8 cellular contexts compared by ENCODE assay signal in the genomic region with DNA sequence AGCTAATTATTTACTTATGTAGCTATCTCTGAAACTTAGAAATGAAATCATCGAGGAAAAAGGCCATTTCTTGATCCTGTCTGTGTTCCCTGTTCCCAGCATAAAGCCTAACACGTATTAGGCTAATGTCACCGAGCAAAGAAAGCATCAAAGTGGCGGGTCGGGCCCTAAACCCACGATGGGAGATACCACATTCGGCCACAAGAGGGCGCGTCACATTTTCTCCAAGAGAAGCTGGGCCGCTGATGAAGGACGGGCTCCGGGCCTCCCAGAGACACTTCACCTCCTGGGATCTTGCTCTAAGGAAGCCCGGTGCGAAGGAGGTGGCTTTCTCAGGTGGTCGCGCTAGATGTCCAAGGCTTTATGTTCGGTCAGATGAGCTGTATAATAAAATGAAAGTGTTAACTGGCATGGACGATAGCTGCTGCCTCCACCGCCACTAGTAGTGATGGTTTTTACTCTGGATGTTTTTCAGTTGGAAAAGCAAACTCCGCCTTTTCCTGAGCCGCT. TPM values are rescaled to one million over a fixed set of nuclear protein-coding genes. Genes with fewer than 3 reads are reported as not detected.
DNase-seq lines count a peak whose midpoint lies in the region; TF ChIP-seq lines count a peak whose summit lies in the region.

No MANE protein-coding gene starts in this region.

- H3F3A ChIP-seq in GM23248 (ENCODE audit: insufficient read depth), result peaks cover 50% of the 10 kb centered on the region

- peaks cover 24% of the 10 kb centered on the region for H3K4me1 Mint-ChIP-seq in CD14-positive monocyte
- peaks cover 20% of the 10 kb centered on the region for H3K4me1 Mint-ChIP-seq in T-helper 2 cell treated with Interferon-gamma antibody and Interleukin-4, amounts not matched to agents 5 μg/mL and 100 μg/mL, for 36 hours (ENCODE audit: low read depth)

- no peaks in the 10 kb centered on the region for H3K9me3 ChIP-seq in GM23248 (ENCODE audit: low read depth)
- H3K9me3 ChIP-seq in uterus, result no peaks in the 10 kb centered on the region

- no peak for TF ChIP-seq POLR2A in uterus (IDR thresholded peaks at IDR 0.05)

- H3K4me3 ChIP-seq in GM23248 (peak overlapping the region; percentile 86), astrocyte of the cerebellum (ENCODE audit: low read depth, low read length) (peak overlapping the region; percentile 82), rectal smooth muscle tissue (ENCODE audit: low read length) (peak overlapping the region; percentile 68), uterus (peak overlapping the region; percentile 59 to 85)

- peak; percentile 92 for TF ChIP-seq CTCF in CD14-positive monocyte (IDR thresholded peaks at IDR 0.05)
- TF ChIP-seq CTCF in astrocyte of the cerebellum (IDR thresholded peaks at IDR 0.05; ENCODE audit: low read depth, low read length, missing control alignments), result peak; percentile 82
- TF ChIP-seq CTCF in uterus (IDR thresholded peaks at IDR 0.05), result peak; percentile 85 to 94 (median 88)

- peak overlapping the region; percentile 86 for H2AFZ ChIP-seq in GM23248

- H3K9me3 Mint-ChIP-seq in CD14-positive monocyte, result no peaks in the 10 kb centered on the region
- H3K9me3 Mint-ChIP-seq in T-helper 2 cell treated with Interferon-gamma antibody and Interleukin-4, amounts not matched to agents 5 μg/mL and 100 μg/mL, for 36 hours, result no peaks in the 10 kb centered on the region

- H3K4me1 ChIP-seq in GM23248 (ENCODE audit: insufficient read depth), result no peaks in the 10 kb centered on the region
- H3K4me1 ChIP-seq in rectal smooth muscle tissue (ENCODE audit: control insufficient read depth, insufficient read depth, low read length), result peaks cover 2% of the 10 kb centered on the region
- H3K4me1 ChIP-seq in uterus, result peaks cover 0 to 13% of the 10 kb centered on the region in 2 donors

- intact Hi-C loops in CD14-positive monocyte (cut with micrococcal nuclease), result no loop called here
- intact Hi-C loops in uterus (cut with DNase I; ENCODE audit: low total_unique reads), result no loop called here

- H3K27me3 Mint-ChIP-seq in CD14-positive monocyte (ENCODE audit: low read depth in 3 of 3), result peaks cover 4 to 8% (median 4%) of the 10 kb centered on the region in 3 donors
- H3K27me3 Mint-ChIP-seq in T-helper 2 cell treated with Interferon-gamma antibody and Interleukin-4, amounts not matched to agents 5 μg/mL and 100 μg/mL, for 36 hours (ENCODE audit: low read depth), result no peaks in the 10 kb centered on the region

- peak overlapping the region; percentile 82 to 93 (median 89) for H3K27ac Mint-ChIP-seq in CD14-positive monocyte
- peak overlapping the region; percentile 88 for H3K27ac Mint-ChIP-seq in T-helper 2 cell treated with Interferon-gamma antibody and Interleukin-4, amounts not matched to agents 5 μg/mL and 100 μg/mL, for 36 hours

- H3K4me2 ChIP-seq in GM23248 (ENCODE audit: unreplicated experiment), result peak overlapping the region; percentile 93

- H3K27ac ChIP-seq in GM23248, result peak overlapping the region; percentile 36
- peak overlapping the region; percentile 65 for H3K27ac ChIP-seq in rectal smooth muscle tissue (ENCODE audit: low read depth, low read length)
- peak overlapping the region; percentile 78 to 84 for H3K27ac ChIP-seq in uterus

- peak; percentile 81 for DNase-seq in CD14-positive monocyte (ENCODE audit: low spot score)
- DNase-seq in GM23248, result peak; percentile 91
- peak; percentile 90 for DNase-seq in NCI-H1694 treated with DMSO at 0.1 percent for 48 hours (lab: John Stamatoyannopoulos, UW)
- peak; percentile 82 for DNase-seq in T-helper 2 cell treated with Interferon-gamma antibody and Interleukin-4, amounts not matched to agents 5 μg/mL and 100 μg/mL, for 36 hours (ENCODE audit: low spot score)
- peak; percentile 76 for DNase-seq in astrocyte of the cerebellum (ENCODE audit: low read depth)
- DNase-seq in hepatic stellate cell (ENCODE audit: low spot score), result peak; percentile 85
- DNase-seq in uterus, result peak; percentile 91 to 92

- H3K27me3 ChIP-seq in GM23248 (replicated peaks; ENCODE audit: insufficient read depth) (no peaks in the 10 kb centered on the region), rectal smooth muscle tissue (ENCODE audit: control insufficient read depth, insufficient read depth, low read length) (no peaks in the 10 kb centered on the region), uterus (no peaks in the 10 kb centered on the region)

- H3K9me2 ChIP-seq in GM23248 (ENCODE audit: insufficient read depth), result no peaks in the 10 kb centered on the region

- peaks cover 9 to 17% of the 10 kb centered on the region in 2 donors for H3K36me3 Mint-ChIP-seq in CD14-positive monocyte
- no peaks in the 10 kb centered on the region for H3K36me3 Mint-ChIP-seq in T-helper 2 cell treated with Interferon-gamma antibody and Interleukin-4, amounts not matched to agents 5 μg/mL and 100 μg/mL, for 36 hours (ENCODE audit: low read depth)

- H3K4me3 Mint-ChIP-seq in CD14-positive monocyte, result peak overlapping the region; percentile 93 to 99
- H3K4me3 Mint-ChIP-seq in T-helper 2 cell treated with Interferon-gamma antibody and Interleukin-4, amounts not matched to agents 5 μg/mL and 100 μg/mL, for 36 hours, result peak overlapping the region; percentile 95

- H3K9ac ChIP-seq in GM23248 (peak overlapping the region; percentile 62), rectal smooth muscle tissue (ENCODE audit: low read length) (no peak overlapping the region)

- no peaks in the 10 kb centered on the region for H4K20me1 ChIP-seq in GM23248 (ENCODE audit: insufficient read depth)

- peaks cover 7% of the 10 kb centered on the region; the same call in 1 of the 2 replicates for H3K79me2 ChIP-seq in GM23248 (ENCODE audit: insufficient read depth)

- in situ Hi-C loops in GM23248 (cut with MboI), result loop anchor here (10.0 kb wide), 1 partner anchor 201 kb away; no protein-coding TSS in a partner anchor
- in situ Hi-C loops in astrocyte of the cerebellum (cut with HindIII; ENCODE audit: low sequenced_read_pairs), result no loop called here

- H3K36me3 ChIP-seq in GM23248 (ENCODE audit: low read depth) (peaks cover 19% of the 10 kb centered on the region; the same call in 1 of the 2 replicates), rectal smooth muscle tissue (ENCODE audit: control insufficient read depth, insufficient read depth, low read length) (peaks cover 7% of the 10 kb centered on the region), uterus (no peaks in the 10 kb centered on the region)

- 1 to 2% methylated on average over 21 of the region's 21 CpGs for WGBS in GM23248 (ENCODE audit: low coverage in 1 of 2, low lambda C conversion rate in 2 of 2, missing lambda C conversion rate in 2 of 2), 2 experiments

RNA-seq across cellular contexts. Expression of a gene that starts 0.9 kb away (rescaled TPM):
- polyA plus RNA-seq in CD14-positive monocyte (10 to 100 TPM; 15.9 to 23.4 TPM), GM23248 (2016; fragmentation: Nextera tagmentation; extraction: Ambion mirVana) (48.1 and 56.0 TPM in 2 replicates)
- 25.9 and 30.2 TPM in 2 replicates for total RNA-seq in GM23248 (2014; rRNA removed; shearing (Covaris generic))
- 10 to 100 TPM; 12.9 to 62.6 (median 32.4) TPM for total RNA-seq in uterus

RNA-seq across cellular contexts. Expression of a gene that starts 35.7 kb away (rescaled TPM):
- polyA plus RNA-seq in CD14-positive monocyte, result not detected
- total RNA-seq in GM23248 (2014; rRNA removed; shearing (Covaris generic)), result 3.0 and 4.4 TPM in 2 replicates
- 1.3 TPM in 2 replicates for polyA plus RNA-seq in GM23248 (2016; fragmentation: Nextera tagmentation; extraction: Ambion mirVana)
- total RNA-seq in uterus, result 10 to 100 TPM in 1 of 4 donors, 1 to 10 TPM in 2, not detected in 1; 2.3 to 11.3 (median 6.2) TPM

RNA-seq across cellular contexts. Expression of a gene that starts 38.4 kb away (rescaled TPM):
- polyA plus RNA-seq in CD14-positive monocyte, result under 1 TPM in 1 of 2 donors, not detected in 1; 0.31 TPM
- total RNA-seq in GM23248 (2014; rRNA removed; shearing (Covaris generic)), result 321 and 330 TPM in 2 replicates
- 105 and 111 TPM in 2 replicates for polyA plus RNA-seq in GM23248 (2016; fragmentation: Nextera tagmentation; extraction: Ambion mirVana)
- 10 to 100 TPM; 14.3 to 73.1 (median 33.4) TPM for total RNA-seq in uterus

RNA-seq across cellular contexts. Expression of a gene that starts 56.2 kb away (rescaled TPM):
- polyA plus RNA-seq in CD14-positive monocyte (1 to 10 TPM in 1 of 2 donors, under 1 TPM in 1; 0.61 to 1.3 TPM), GM23248 (2016; fragmentation: Nextera tagmentation; extraction: Ambion mirVana) (2.3 and 3.2 TPM in 2 replicates)
- total RNA-seq in GM23248 (2014; rRNA removed; shearing (Covaris generic)), result 62.0 and 69.4 TPM in 2 replicates
- total RNA-seq in uterus, result 10 to 100 TPM in 3 of 4 donors, 1 to 10 TPM in 1; 9.2 to 65.3 (median 20.6) TPM

Comparison
In these comparisons a context has a peak if more than half of its experiments do, and no peak if none do; other contexts are left out.
1. Peak in every context shown above with its lines: DNase-seq, H3K4me3 ChIP-seq and H3K27ac ChIP-seq.